In the genomic region with DNA sequence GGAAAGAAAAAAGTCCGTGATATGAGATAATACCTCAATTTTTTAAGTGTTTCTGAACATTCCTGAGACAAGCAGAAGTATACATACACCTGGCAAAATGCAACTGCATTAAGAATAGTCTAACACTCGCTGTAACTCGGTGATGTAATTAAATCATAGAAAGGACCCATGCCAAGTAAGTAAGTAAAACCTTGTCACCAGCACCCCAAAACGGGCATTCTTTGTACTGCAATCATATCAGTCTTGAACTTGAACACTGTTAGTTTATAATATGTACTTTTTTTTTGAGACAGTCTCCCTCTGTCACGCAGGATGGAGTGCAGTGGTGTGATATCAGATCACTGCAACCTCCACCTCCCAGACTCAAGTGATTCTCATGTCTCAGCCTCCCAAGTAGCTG, we compare ENCODE assay signal across 1 cellular context.
A peak's percentile ranks its signal among the peaks of the same experiment; 100 is the strongest.
TF ChIP-seq lines count a peak whose summit lies in the region.

No MANE protein-coding gene starts in this region.

TF ChIP-seq in HEK293, 187 proteins besides CTCF, POLR2A, EP300 and RAD21 (continued from another document):
- TF ChIP-seq, protein P1, sequence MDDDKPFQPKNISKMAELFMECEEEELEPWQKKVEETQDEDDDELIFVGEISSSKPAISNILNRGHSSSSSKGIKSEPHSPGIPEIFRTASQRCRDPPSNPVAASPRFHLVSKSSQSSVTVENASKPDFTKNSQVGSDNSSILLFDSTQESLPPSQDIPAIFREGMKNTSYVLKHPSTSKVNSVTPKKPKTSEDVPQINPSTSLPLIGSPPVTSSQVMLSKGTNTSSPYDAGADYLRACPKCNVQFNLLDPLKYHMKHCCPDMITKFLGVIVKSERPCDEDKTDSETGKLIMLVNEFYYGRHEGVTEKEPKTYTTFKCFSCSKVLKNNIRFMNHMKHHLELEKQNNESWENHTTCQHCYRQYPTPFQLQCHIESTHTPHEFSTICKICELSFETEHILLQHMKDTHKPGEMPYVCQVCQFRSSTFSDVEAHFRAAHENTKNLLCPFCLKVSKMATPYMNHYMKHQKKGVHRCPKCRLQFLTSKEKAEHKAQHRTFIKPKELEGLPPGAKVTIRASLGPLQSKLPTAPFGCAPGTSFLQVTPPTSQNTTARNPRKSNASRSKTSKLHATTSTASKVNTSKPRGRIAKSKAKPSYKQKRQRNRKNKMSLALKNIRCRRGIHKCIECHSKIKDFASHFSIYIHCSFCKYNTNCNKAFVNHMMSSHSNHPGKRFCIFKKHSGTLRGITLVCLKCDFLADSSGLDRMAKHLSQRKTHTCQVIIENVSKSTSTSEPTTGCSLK (tag by site-specific recombination; IDR thresholded peaks at IDR 0.05) = no peak
- no peak for TF ChIP-seq ZNF132 (tag by site-specific recombination; IDR thresholded peaks at IDR 0.05; ENCODE audit: borderline replicate concordance)
- TF ChIP-seq, protein P2, sequence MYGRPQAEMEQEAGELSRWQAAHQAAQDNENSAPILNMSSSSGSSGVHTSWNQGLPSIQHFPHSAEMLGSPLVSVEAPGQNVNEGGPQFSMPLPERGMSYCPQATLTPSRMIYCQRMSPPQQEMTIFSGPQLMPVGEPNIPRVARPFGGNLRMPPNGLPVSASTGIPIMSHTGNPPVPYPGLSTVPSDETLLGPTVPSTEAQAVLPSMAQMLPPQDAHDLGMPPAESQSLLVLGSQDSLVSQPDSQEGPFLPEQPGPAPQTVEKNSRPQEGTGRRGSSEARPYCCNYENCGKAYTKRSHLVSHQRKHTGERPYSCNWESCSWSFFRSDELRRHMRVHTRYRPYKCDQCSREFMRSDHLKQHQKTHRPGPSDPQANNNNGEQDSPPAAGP (tag by site-specific recombination; IDR thresholded peaks at IDR 0.05) = no peak
- no peak for TF ChIP-seq ZNF211 (tag by site-specific recombination; IDR thresholded peaks at IDR 0.05; ENCODE audit: low read depth)
- TF ChIP-seq GLIS1 (tag by site-specific recombination; IDR thresholded peaks at IDR 0.05) = peak; percentile 30; the same call in 1 of the 2 replicates
- TF ChIP-seq ZNF23 (tag by site-specific recombination; IDR thresholded peaks at IDR 0.05; ENCODE audit: borderline replicate concordance) = no peak
- TF ChIP-seq, protein P3, sequence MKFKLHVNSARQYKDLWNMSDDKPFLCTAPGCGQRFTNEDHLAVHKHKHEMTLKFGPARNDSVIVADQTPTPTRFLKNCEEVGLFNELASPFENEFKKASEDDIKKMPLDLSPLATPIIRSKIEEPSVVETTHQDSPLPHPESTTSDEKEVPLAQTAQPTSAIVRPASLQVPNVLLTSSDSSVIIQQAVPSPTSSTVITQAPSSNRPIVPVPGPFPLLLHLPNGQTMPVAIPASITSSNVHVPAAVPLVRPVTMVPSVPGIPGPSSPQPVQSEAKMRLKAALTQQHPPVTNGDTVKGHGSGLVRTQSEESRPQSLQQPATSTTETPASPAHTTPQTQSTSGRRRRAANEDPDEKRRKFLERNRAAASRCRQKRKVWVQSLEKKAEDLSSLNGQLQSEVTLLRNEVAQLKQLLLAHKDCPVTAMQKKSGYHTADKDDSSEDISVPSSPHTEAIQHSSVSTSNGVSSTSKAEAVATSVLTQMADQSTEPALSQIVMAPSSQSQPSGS (tag by site-specific recombination; IDR thresholded peaks at IDR 0.05; ENCODE audit: low read depth) = peak; percentile 57; the same call in 1 of the 2 replicates
- TF ChIP-seq ZNF324 (tag by site-specific recombination; IDR thresholded peaks at IDR 0.05) = no peak
- TF ChIP-seq ZIC2 (tag by site-specific recombination; IDR thresholded peaks at IDR 0.05) = no peak
- TF ChIP-seq, protein P4, sequence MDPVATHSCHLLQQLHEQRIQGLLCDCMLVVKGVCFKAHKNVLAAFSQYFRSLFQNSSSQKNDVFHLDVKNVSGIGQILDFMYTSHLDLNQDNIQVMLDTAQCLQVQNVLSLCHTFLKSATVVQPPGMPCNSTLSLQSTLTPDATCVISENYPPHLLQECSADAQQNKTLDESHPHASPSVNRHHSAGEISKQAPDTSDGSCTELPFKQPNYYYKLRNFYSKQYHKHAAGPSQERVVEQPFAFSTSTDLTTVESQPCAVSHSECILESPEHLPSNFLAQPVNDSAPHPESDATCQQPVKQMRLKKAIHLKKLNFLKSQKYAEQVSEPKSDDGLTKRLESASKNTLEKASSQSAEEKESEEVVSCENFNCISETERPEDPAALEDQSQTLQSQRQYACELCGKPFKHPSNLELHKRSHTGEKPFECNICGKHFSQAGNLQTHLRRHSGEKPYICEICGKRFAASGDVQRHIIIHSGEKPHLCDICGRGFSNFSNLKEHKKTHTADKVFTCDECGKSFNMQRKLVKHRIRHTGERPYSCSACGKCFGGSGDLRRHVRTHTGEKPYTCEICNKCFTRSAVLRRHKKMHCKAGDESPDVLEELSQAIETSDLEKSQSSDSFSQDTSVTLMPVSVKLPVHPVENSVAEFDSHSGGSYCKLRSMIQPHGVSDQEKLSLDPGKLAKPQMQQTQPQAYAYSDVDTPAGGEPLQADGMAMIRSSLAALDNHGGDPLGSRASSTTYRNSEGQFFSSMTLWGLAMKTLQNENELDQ (tag by site-specific recombination; IDR thresholded peaks at IDR 0.05; ENCODE audit: low read depth) = no peak
- TF ChIP-seq ZNF239 (tag by site-specific recombination; IDR thresholded peaks at IDR 0.05) = no peak
- TF ChIP-seq, protein P5, sequence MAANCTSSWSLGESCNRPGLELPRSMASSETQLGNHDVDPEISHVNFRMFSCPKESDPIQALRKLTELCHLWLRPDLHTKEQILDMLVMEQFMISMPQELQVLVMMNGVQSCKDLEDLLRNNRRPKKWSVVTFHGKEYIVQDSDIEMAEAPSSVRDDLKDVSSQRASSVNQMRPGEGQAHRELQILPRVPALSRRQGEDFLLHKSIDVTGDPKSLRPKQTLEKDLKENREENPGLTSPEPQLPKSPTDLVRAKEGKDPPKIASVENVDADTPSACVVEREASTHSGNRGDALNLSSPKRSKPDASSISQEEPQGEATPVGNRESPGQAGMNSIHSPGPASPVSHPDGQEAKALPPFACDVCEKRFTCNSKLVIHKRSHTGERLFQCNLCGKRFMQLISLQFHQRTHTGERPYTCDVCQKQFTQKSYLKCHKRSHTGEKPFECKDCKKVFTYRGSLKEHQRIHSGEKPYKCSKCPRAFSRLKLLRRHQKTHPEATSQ (tag by site-specific recombination; IDR thresholded peaks at IDR 0.05) = no peak
- no peak for TF ChIP-seq PRDM1 (tag by site-specific recombination; IDR thresholded peaks at IDR 0.05)
- TF ChIP-seq ZNF670 (tag by site-specific recombination; IDR thresholded peaks at IDR 0.05; ENCODE audit: low read depth) = no peak
- TF ChIP-seq, protein P6, sequence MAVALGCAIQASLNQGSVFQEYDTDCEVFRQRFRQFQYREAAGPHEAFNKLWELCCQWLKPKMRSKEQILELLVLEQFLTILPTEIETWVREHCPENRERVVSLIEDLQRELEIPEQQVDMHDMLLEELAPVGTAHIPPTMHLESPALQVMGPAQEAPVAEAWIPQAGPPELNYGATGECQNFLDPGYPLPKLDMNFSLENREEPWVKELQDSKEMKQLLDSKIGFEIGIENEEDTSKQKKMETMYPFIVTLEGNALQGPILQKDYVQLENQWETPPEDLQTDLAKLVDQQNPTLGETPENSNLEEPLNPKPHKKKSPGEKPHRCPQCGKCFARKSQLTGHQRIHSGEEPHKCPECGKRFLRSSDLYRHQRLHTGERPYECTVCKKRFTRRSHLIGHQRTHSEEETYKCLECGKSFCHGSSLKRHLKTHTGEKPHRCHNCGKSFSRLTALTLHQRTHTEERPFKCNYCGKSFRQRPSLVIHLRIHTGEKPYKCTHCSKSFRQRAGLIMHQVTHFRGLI (tag by site-specific recombination; IDR thresholded peaks at IDR 0.05) = no peak
- TF ChIP-seq EGR2 (tag by site-specific recombination; IDR thresholded peaks at IDR 0.05; ENCODE audit: low read depth) = no peak
- no peak for TF ChIP-seq ZFP41 (tag by site-specific recombination; IDR thresholded peaks at IDR 0.05; ENCODE audit: borderline replicate concordance)
- TF ChIP-seq HOXA7 (CRISPR knock-in tag; IDR thresholded peaks at IDR 0.05; ENCODE audit: borderline replicate concordance) = no peak
- TF ChIP-seq ZNF654 (tag by site-specific recombination; IDR thresholded peaks at IDR 0.05; ENCODE audit: low read depth) = peak; percentile 42
- TF ChIP-seq ZNF335 (tag by site-specific recombination; conservative IDR thresholded peaks at IDR 0.05) = no peak
